ENCODE assay signal across 20 cellular contexts in the genomic region with DNA sequence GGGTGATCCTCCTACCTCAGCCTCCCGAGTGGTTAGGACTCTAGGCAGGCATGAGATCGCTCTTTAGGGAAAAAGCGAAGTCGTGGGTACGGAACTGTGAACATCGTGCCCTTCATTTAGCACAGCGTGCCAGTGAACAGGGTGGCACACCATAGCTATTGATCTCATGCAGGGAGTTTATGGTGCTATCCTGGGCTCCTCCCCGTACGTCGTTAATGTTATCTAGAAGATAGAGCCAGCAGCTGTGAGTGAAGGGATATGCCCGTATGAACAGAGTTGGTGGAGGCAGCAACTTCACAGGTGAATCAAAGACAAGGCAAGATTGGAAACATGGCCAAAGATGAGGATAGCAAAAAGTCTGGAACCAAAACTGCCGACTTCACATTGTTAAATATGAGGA. TPM values are rescaled to one million over a fixed set of nuclear protein-coding genes. Genes with fewer than 3 reads are reported as not detected.
DNase-seq lines count a peak whose midpoint lies in the region; ATAC-seq, FAIRE-seq and TF ChIP-seq lines count a peak whose summit lies in the region.
"Had no signal": no experiment of that assay in that cellular context is flagged by ENCODE, and none has a peak within 500 bp of the region (broad histone marks: within the 10 kb centered on the region; RNA-seq: fewer than 3 reads in every experiment).

No MANE protein-coding gene starts in this region.

- ATAC-seq in HepG2, result no peak
- no peak for ATAC-seq in right lobe of liver
- ATAC-seq in left colon, result peak; percentile 79
- ATAC-seq in activated naive CD8-positive, alpha-beta T cell treated with anti-CD3 and anti-CD28 coated beads, Interleukin-2, amount 50 U/mL, for 24 hours, result no peak
- ATAC-seq: GM12878, HCT116, K562 had no signal

- no peaks in the 10 kb centered on the region for H3K4me1 Mint-ChIP-seq in activated T-helper 1 cell treated with anti-CD3 and anti-CD28 coated beads, Interleukin-12 subunit alpha, Interleukin-12 subunit beta, Interleukin-2, Interleukin-4 antibody, amounts not matched to agents 30 ng/mL and 10 ng/mL and 1 ng/mL, durations not matched to agents 14 hours and 24 hours and 36 hours (ENCODE audit: low read depth)
- peaks cover 5% of the 10 kb centered on the region for H3K4me1 Mint-ChIP-seq in activated naive CD8-positive, alpha-beta T cell treated with anti-CD3 and anti-CD28 coated beads, Interleukin-2, amount 50 U/mL, for 24 hours

- no peak overlapping the region for H3K9ac ChIP-seq in HepG2 (ENCODE audit: insufficient read depth, low read depth, low read length)
- H3K9ac ChIP-seq: GM23248 had no signal

- H3K27ac ChIP-seq in HepG2 (ENCODE audit: extremely low read length, insufficient read depth, low read length) (no peak overlapping the region), right lobe of liver (no peak overlapping the region), sigmoid colon (no peak overlapping the region)
- H3K27ac ChIP-seq: C4-2B, GM23248 had no signal

- 98% methylated on average over 12 of the region's 12 CpGs for WGBS in HepG2 (ENCODE audit: low lambda C conversion rate)
- WGBS in right lobe of liver (ENCODE audit: insufficient coverage, low coverage, low lambda C conversion rate, missing lambda C conversion rate), result 86% methylated on average over 5 of the region's 12 CpGs
- 71 to 90% methylated on average over 12 of the region's 12 CpGs for WGBS in sigmoid colon, 2 donors

- H3K27me3 ChIP-seq in HepG2 (ENCODE audit: control insufficient read depth in 1 of 2, insufficient read depth in 2 of 2, low read length in 2 of 2) (no peaks in the 10 kb centered on the region), right lobe of liver (no peaks in the 10 kb centered on the region), sigmoid colon (no peaks in the 10 kb centered on the region)

- H3K4me3 ChIP-seq in HepG2 (replicated peaks in 1 of 3; ENCODE audit: insufficient read depth in 1 of 3, low read depth in 2 of 3, low read length in 3 of 3), result no peak overlapping the region
- H3K4me3 ChIP-seq in right lobe of liver, result no peak overlapping the region
- H3K4me3 ChIP-seq in sigmoid colon, result no peak overlapping the region
- H3K4me3 ChIP-seq: GM12878, GM23248, K562 had no signal

- no peak for FAIRE-seq in HepG2 (lab: Jason Lieb, UNC)
- FAIRE-seq: GM12878, GM18507, H54, K562 had no signal

- TF ChIP-seq CTCF in HepG2 (CRISPR knock-in tag; IDR thresholded peaks at IDR 0.05) (no peak), right lobe of liver (IDR thresholded peaks at IDR 0.05) (no peak), sigmoid colon (IDR thresholded peaks at IDR 0.05) (no peak)

- CTCF ChIA-PET in HepG2 (lab: Yijun Ruan, JAX; ENCODE audit: low intra/inter-chr PET ratio, low total read pairs), result no interaction called here

- H3K4me3 Mint-ChIP-seq in activated T-helper 1 cell treated with anti-CD3 and anti-CD28 coated beads, Interleukin-12 subunit alpha, Interleukin-12 subunit beta, Interleukin-2, Interleukin-4 antibody, amounts not matched to agents 30 ng/mL and 10 ng/mL and 1 ng/mL, durations not matched to agents 14 hours and 24 hours and 36 hours, result no peak overlapping the region
- H3K4me3 Mint-ChIP-seq in activated naive CD8-positive, alpha-beta T cell treated with anti-CD3 and anti-CD28 coated beads, Interleukin-2, amount 50 U/mL, for 24 hours, result no peak overlapping the region
- H3K4me3 Mint-ChIP-seq: CD4-positive, alpha-beta memory T cell had no signal

- TF ChIP-seq EP300 in HepG2 (IDR thresholded peaks at IDR 0.05; ENCODE audit: low read depth in 2 of 2, low read length in 2 of 2) (no peak), HepG2 (CRISPR knock-in tag; IDR thresholded peaks at IDR 0.05; ENCODE audit: borderline replicate concordance) (no peak), sigmoid colon (IDR thresholded peaks at IDR 0.05) (no peak)

- no peak overlapping the region for H3K4me2 ChIP-seq in HepG2 (ENCODE audit: low read depth, low read length)

- intact Hi-C loops in HepG2 (cut with micrococcal nuclease; ENCODE audit: unreplicated experiment), result no loop called here
- intact Hi-C loops in right lobe of liver (cut with DNase I), result no loop called here
- intact Hi-C loops in left colon (cut with DNase I, micrococcal nuclease), result no loop called here
- intact Hi-C loops in sigmoid colon (cut with DNase I), result no loop called here
- intact Hi-C loops in activated T-helper 1 cell treated with anti-CD3 and anti-CD28 coated beads, Interleukin-12 subunit alpha, Interleukin-12 subunit beta, Interleukin-2, Interleukin-4 antibody, amounts not matched to agents 30 ng/mL and 10 ng/mL and 1 ng/mL, durations not matched to agents 14 hours and 24 hours and 36 hours (cut with micrococcal nuclease), result no loop called here

- no peak for TF ChIP-seq RAD21 in HepG2 (CRISPR knock-in tag; IDR thresholded peaks at IDR 0.05)

- no peaks in the 10 kb centered on the region for H3K27me3 Mint-ChIP-seq in activated T-helper 1 cell treated with anti-CD3 and anti-CD28 coated beads, Interleukin-12 subunit alpha, Interleukin-12 subunit beta, Interleukin-2, Interleukin-4 antibody, amounts not matched to agents 30 ng/mL and 10 ng/mL and 1 ng/mL, durations not matched to agents 14 hours and 24 hours and 36 hours (ENCODE audit: insufficient read depth)
- H3K27me3 Mint-ChIP-seq in activated naive CD8-positive, alpha-beta T cell treated with anti-CD3 and anti-CD28 coated beads, Interleukin-2, amount 50 U/mL, for 24 hours, result no peaks in the 10 kb centered on the region
- H3K27me3 Mint-ChIP-seq: CD4-positive, alpha-beta memory T cell had no signal

- TF ChIP-seq POLR2A in HepG2 (IDR thresholded peaks at IDR 0.05; ENCODE audit: insufficient read depth in 1 of 2, low read depth in 2 of 2, low read length in 2 of 2) (no peak), right lobe of liver (IDR thresholded peaks at IDR 0.05) (no peak), sigmoid colon (IDR thresholded peaks at IDR 0.05) (no peak)

- no TSS peak for BruUV-seq in HepG2 (replicated peaks; lab: Mats Ljungman, UMichigan)

- H3K4me1 ChIP-seq in HepG2 (ENCODE audit: insufficient read depth, low read length) (peaks cover 8% of the 10 kb centered on the region), right lobe of liver (no peaks in the 10 kb centered on the region), sigmoid colon (peaks cover 0 to 5% (median 0%) of the 10 kb centered on the region in 4 donors)

- H3K36me3 ChIP-seq in HepG2 (replicated peaks in 1 of 2; ENCODE audit: control insufficient read depth in 1 of 2, insufficient read depth in 2 of 2, low read length in 2 of 2) (peaks cover 24 to 70% of the 10 kb centered on the region in 2 experiments), right lobe of liver (peaks cover 7 to 67% (median 28%) of the 10 kb centered on the region in 4 donors), sigmoid colon (peaks cover 35 to 92% (median 37%) of the 10 kb centered on the region in 4 donors)

- peaks cover 25% of the 10 kb centered on the region for H3K79me2 ChIP-seq in HepG2 (ENCODE audit: insufficient read depth, low read length)

- H3K36me3 Mint-ChIP-seq in activated T-helper 1 cell treated with anti-CD3 and anti-CD28 coated beads, Interleukin-12 subunit alpha, Interleukin-12 subunit beta, Interleukin-2, Interleukin-4 antibody, amounts not matched to agents 30 ng/mL and 10 ng/mL and 1 ng/mL, durations not matched to agents 14 hours and 24 hours and 36 hours (ENCODE audit: low read depth), result peaks cover 26% of the 10 kb centered on the region
- H3K36me3 Mint-ChIP-seq in activated naive CD8-positive, alpha-beta T cell treated with anti-CD3 and anti-CD28 coated beads, Interleukin-2, amount 50 U/mL, for 24 hours (ENCODE audit: low read depth), result peaks cover 28% of the 10 kb centered on the region

- in situ Hi-C loops in HepG2 (cut with HindIII; ENCODE audit: extremely low pct_ligation_motif_present, low pct_unique_long_range_greater_than_20kb), result no loop called here

- H3K9me3 ChIP-seq in HepG2 (ENCODE audit: low read length), result no peaks in the 10 kb centered on the region
- no peaks in the 10 kb centered on the region for H3K9me3 ChIP-seq in right lobe of liver
- H3K9me3 ChIP-seq in sigmoid colon, result no peaks in the 10 kb centered on the region

- DNase-seq in HepG2 (ENCODE audit: low spot score) (no peak), right lobe of liver (no peak), left colon (no peak), sigmoid colon (peak; percentile 36), NCI-H1694 treated with DMSO at 0.1 percent for 48 hours (lab: John Stamatoyannopoulos, UW) (no peak)
- DNase-seq in activated T-helper 1 cell treated with anti-CD3 and anti-CD28 coated beads, Interleukin-12 subunit alpha, Interleukin-12 subunit beta, Interleukin-2, Interleukin-4 antibody, amounts not matched to agents 30 ng/mL and 10 ng/mL and 1 ng/mL, durations not matched to agents 14 hours and 24 hours and 36 hours (ENCODE audit: low spot score), result no peak
- DNase-seq in activated naive CD8-positive, alpha-beta T cell treated with anti-CD3 and anti-CD28 coated beads, Interleukin-2, amount 50 U/mL, for 24 hours, result no peak
- DNase-seq: 8988T; AML-193; CD4-positive, alpha-beta memory T cell; DMS79; GM23248 had no signal

- no peak overlapping the region for H2AFZ ChIP-seq in HepG2 (ENCODE audit: low read length)
- H2AFZ ChIP-seq: GM23248 had no signal

- H3K9me3 Mint-ChIP-seq in activated T-helper 1 cell treated with anti-CD3 and anti-CD28 coated beads, Interleukin-12 subunit alpha, Interleukin-12 subunit beta, Interleukin-2, Interleukin-4 antibody, amounts not matched to agents 30 ng/mL and 10 ng/mL and 1 ng/mL, durations not matched to agents 14 hours and 24 hours and 36 hours, result no peaks in the 10 kb centered on the region
- H3K9me3 Mint-ChIP-seq in activated naive CD8-positive, alpha-beta T cell treated with anti-CD3 and anti-CD28 coated beads, Interleukin-2, amount 50 U/mL, for 24 hours, result no peaks in the 10 kb centered on the region
- H3K9me3 Mint-ChIP-seq: CD4-positive, alpha-beta memory T cell had no signal

- POLR2A ChIA-PET in HepG2 (lab: Yijun Ruan, JAX), result no interaction called here

- H3K27ac Mint-ChIP-seq in activated T-helper 1 cell treated with anti-CD3 and anti-CD28 coated beads, Interleukin-12 subunit alpha, Interleukin-12 subunit beta, Interleukin-2, Interleukin-4 antibody, amounts not matched to agents 30 ng/mL and 10 ng/mL and 1 ng/mL, durations not matched to agents 14 hours and 24 hours and 36 hours, result no peak overlapping the region
- H3K27ac Mint-ChIP-seq in activated naive CD8-positive, alpha-beta T cell treated with anti-CD3 and anti-CD28 coated beads, Interleukin-2, amount 50 U/mL, for 24 hours, result no peak overlapping the region
- H3K27ac Mint-ChIP-seq: CD4-positive, alpha-beta memory T cell had no signal

- H4K20me1 ChIP-seq in HepG2 (ENCODE audit: insufficient read depth, low read length), result peaks cover 13% of the 10 kb centered on the region; the same call in 1 of the 2 replicates

RNA-seq across cellular contexts. Expression of a gene that starts 11.2 kb away (rescaled TPM):
- total RNA-seq in HepG2 (2016; rRNA removed; fragmentation: Illumina TruSeq; extraction: Trizol), result 10.1 and 19.3 TPM in 2 replicates
- total RNA-seq in HepG2 (2016; cell fraction: cytosol; rRNA removed; fragmentation: Illumina TruSeq; extraction: Trizol; ENCODE audit: low read depth), result 3.7 and 4.0 TPM in 2 replicates
- total RNA-seq in HepG2 (2016; cell fraction: insoluble cytoplasmic fraction; rRNA removed; fragmentation: Illumina TruSeq; extraction: Trizol), result 7.6 and 20.5 TPM in 2 replicates
- 5.4 and 6.2 TPM in 2 replicates for total RNA-seq in HepG2 (2016; cell fraction: membrane; rRNA removed; fragmentation: Illumina TruSeq; extraction: Trizol)
- 39.7 and 42.7 TPM in 2 replicates for total RNA-seq in HepG2 (2016; cell fraction: nucleus; rRNA removed; fragmentation: Illumina TruSeq; extraction: Trizol)
- polyA plus RNA-seq in HepG2 (2011; rRNA removed), result 14.9 and 19.9 TPM in 2 replicates
- polyA plus RNA-seq in HepG2 (2011; cell fraction: cytosol; rRNA removed), result 8.3 and 12.0 TPM in 2 replicates
- 67.2 and 84.3 TPM in 2 replicates for polyA plus RNA-seq in HepG2 (2011; cell fraction: nucleus; rRNA removed)
- 25.5 and 26.0 TPM in 2 replicates for polyA plus RNA-seq in HepG2 (2012)
- 1.4 and 1.6 TPM in 2 replicates for polyA plus RNA-seq in HepG2 (2016; cell fraction: cytosol; fragmentation: Illumina TruSeq; extraction: Trizol; ENCODE audit: low read depth)
- 4.8 and 8.2 TPM in 2 replicates for polyA plus RNA-seq in HepG2 (2016; cell fraction: insoluble cytoplasmic fraction; fragmentation: Illumina TruSeq; extraction: Trizol; ENCODE audit: low read depth)
- 3.7 and 4.3 TPM in 2 replicates for polyA plus RNA-seq in HepG2 (2016; cell fraction: membrane; fragmentation: Illumina TruSeq; extraction: Trizol; ENCODE audit: low read depth)
- 103 and 104 TPM in 2 replicates for polyA plus RNA-seq in HepG2 (2016; cell fraction: nucleus; fragmentation: Illumina TruSeq; extraction: Trizol; ENCODE audit: insufficient read depth, low read depth)
- polyA minus RNA-seq in HepG2 (2011; rRNA and poly(A)+ RNA removed; ENCODE audit: low replicate concordance), result 10.8 and 21.4 TPM in 2 replicates
- 8.2 and 9.7 TPM in 2 replicates for polyA minus RNA-seq in HepG2 (2011; cell fraction: cytosol; rRNA and poly(A)+ RNA removed)
- polyA minus RNA-seq in HepG2 (2011; cell fraction: nucleus; rRNA and poly(A)+ RNA removed), result 37.9 and 38.6 TPM in 2 replicates
- total RNA-seq in right lobe of liver, result 10 to 100 TPM in 2 of 6 experiments, 1 to 10 TPM in 4; 4.2 to 12.7 (median 9.2) TPM
- total RNA-seq in left colon, result 10 to 100 TPM; 14.6 to 20.4 TPM
- total RNA-seq in sigmoid colon, result 10 to 100 TPM; 12.1 to 19.7 (median 16.1) TPM
- polyA plus RNA-seq in sigmoid colon, result 10 to 100 TPM in 1 of 3 donors, 1 to 10 TPM in 2; 3.0 to 17.6 (median 3.7) TPM
- total RNA-seq in activated T-helper 1 cell treated with anti-CD3 and anti-CD28 coated beads, Interleukin-12 subunit alpha, Interleukin-12 subunit beta, Interleukin-2, Interleukin-4 antibody, amounts not matched to agents 30 ng/mL and 10 ng/mL and 1 ng/mL, durations not matched to agents 14 hours and 24 hours and 36 hours, result 11.2 and 14.3 TPM in 2 replicates

RNA-seq across cellular contexts. Expression of a gene that starts 11.4 kb away (rescaled TPM):
- total RNA-seq in HepG2 (2016; rRNA removed; fragmentation: Illumina TruSeq; extraction: Trizol), result 5.0 and 8.2 TPM in 2 replicates
- 4.1 and 5.4 TPM in 2 replicates for total RNA-seq in HepG2 (2016; cell fraction: cytosol; rRNA removed; fragmentation: Illumina TruSeq; extraction: Trizol; ENCODE audit: low read depth)
- total RNA-seq in HepG2 (2016; cell fraction: insoluble cytoplasmic fraction; rRNA removed; fragmentation: Illumina TruSeq; extraction: Trizol), result 4.9 and 8.0 TPM in 2 replicates
- 5.9 and 7.6 TPM in 2 replicates for total RNA-seq in HepG2 (2016; cell fraction: membrane; rRNA removed; fragmentation: Illumina TruSeq; extraction: Trizol)
- total RNA-seq in HepG2 (2016; cell fraction: nucleus; rRNA removed; fragmentation: Illumina TruSeq; extraction: Trizol), result 10.1 and 14.4 TPM in 2 replicates
- polyA plus RNA-seq in HepG2 (2011; rRNA removed), result 3.8 and 6.8 TPM in 2 replicates
- polyA plus RNA-seq in HepG2 (2011; cell fraction: cytosol; rRNA removed), result 2.8 and 3.4 TPM in 2 replicates
- polyA plus RNA-seq in HepG2 (2011; cell fraction: nucleus; rRNA removed), result 11.8 and 13.3 TPM in 2 replicates
- 2.8 and 3.0 TPM in 2 replicates for polyA plus RNA-seq in HepG2 (2012)
- 0.58 and 0.61 TPM in 2 replicates for polyA plus RNA-seq in HepG2 (2016; cell fraction: cytosol; fragmentation: Illumina TruSeq; extraction: Trizol; ENCODE audit: low read depth)
- 3.6 and 4.9 TPM in 2 replicates for polyA plus RNA-seq in HepG2 (2016; cell fraction: insoluble cytoplasmic fraction; fragmentation: Illumina TruSeq; extraction: Trizol; ENCODE audit: low read depth)
- polyA plus RNA-seq in HepG2 (2016; cell fraction: membrane; fragmentation: Illumina TruSeq; extraction: Trizol; ENCODE audit: low read depth), result 0.73 and 0.76 TPM in 2 replicates
- polyA plus RNA-seq in HepG2 (2016; cell fraction: nucleus; fragmentation: Illumina TruSeq; extraction: Trizol; ENCODE audit: insufficient read depth, low read depth), result 8.2 and 9.0 TPM in 2 replicates
- 19.5 and 30.6 TPM in 2 replicates for polyA minus RNA-seq in HepG2 (2011; rRNA and poly(A)+ RNA removed; ENCODE audit: low replicate concordance)
- polyA minus RNA-seq in HepG2 (2011; cell fraction: cytosol; rRNA and poly(A)+ RNA removed), result 2.5 and 6.1 TPM in 2 replicates
- polyA minus RNA-seq in HepG2 (2011; cell fraction: nucleus; rRNA and poly(A)+ RNA removed), result 22.8 and 22.9 TPM in 2 replicates
- 10 to 100 TPM; 10.6 to 20.1 (median 15.6) TPM for total RNA-seq in right lobe of liver
- total RNA-seq in left colon, result 10 to 100 TPM; 44.8 to 48.2 TPM
- total RNA-seq in sigmoid colon, result 10 to 100 TPM; 16.8 to 38.3 (median 27.9) TPM
- polyA plus RNA-seq in sigmoid colon, result 10 to 100 TPM in 2 of 3 donors, 1 to 10 TPM in 1; 6.6 to 34.6 (median 13.6) TPM
- total RNA-seq in activated T-helper 1 cell treated with anti-CD3 and anti-CD28 coated beads, Interleukin-12 subunit alpha, Interleukin-12 subunit beta, Interleukin-2, Interleukin-4 antibody, amounts not matched to agents 30 ng/mL and 10 ng/mL and 1 ng/mL, durations not matched to agents 14 hours and 24 hours and 36 hours, result 18.1 and 21.4 TPM in 2 replicates

RNA-seq across cellular contexts. Expression of a gene that starts 30.4 kb away (rescaled TPM):
- total RNA-seq in HepG2 (2016; rRNA removed; fragmentation: Illumina TruSeq; extraction: Trizol) (not detected in 2 replicates), right lobe of liver (1 to 10 TPM in 2 of 6 experiments, under 1 TPM in 2, not detected in 2; 0.27 to 2.3 (median 1.3) TPM), left colon (not detected), sigmoid colon (not detected)
- not detected in 2 replicates for total RNA-seq in HepG2 (2016; cell fraction: cytosol; rRNA removed; fragmentation: Illumina TruSeq; extraction: Trizol; ENCODE audit: low read depth)
- total RNA-seq in HepG2 (2016; cell fraction: insoluble cytoplasmic fraction; rRNA removed; fragmentation: Illumina TruSeq; extraction: Trizol), result not detected in 2 replicates
- total RNA-seq in HepG2 (2016; cell fraction: membrane; rRNA removed; fragmentation: Illumina TruSeq; extraction: Trizol), result not detected in 2 replicates
- not detected in 2 replicates for total RNA-seq in HepG2 (2016; cell fraction: nucleus; rRNA removed; fragmentation: Illumina TruSeq; extraction: Trizol)
- polyA plus RNA-seq in HepG2 (2011; rRNA removed) (not detected in 2 replicates), sigmoid colon (1 to 10 TPM in 1 of 3 donors, under 1 TPM in 1, not detected in 1; 0.92 to 8.6 TPM)
- not detected in 2 replicates for polyA plus RNA-seq in HepG2 (2011; cell fraction: cytosol; rRNA removed)
- not detected in 2 replicates for polyA plus RNA-seq in HepG2 (2011; cell fraction: nucleus; rRNA removed)
- polyA plus RNA-seq in HepG2 (2012), result 0.92 and 1.8 TPM in 2 replicates
- not detected in 2 replicates for polyA plus RNA-seq in HepG2 (2016; cell fraction: cytosol; fragmentation: Illumina TruSeq; extraction: Trizol; ENCODE audit: low read depth)
- polyA plus RNA-seq in HepG2 (2016; cell fraction: insoluble cytoplasmic fraction; fragmentation: Illumina TruSeq; extraction: Trizol; ENCODE audit: low read depth), result not detected in 2 replicates
- not detected in 2 replicates for polyA plus RNA-seq in HepG2 (2016; cell fraction: membrane; fragmentation: Illumina TruSeq; extraction: Trizol; ENCODE audit: low read depth)
- polyA plus RNA-seq in HepG2 (2016; cell fraction: nucleus; fragmentation: Illumina TruSeq; extraction: Trizol; ENCODE audit: insufficient read depth, low read depth), result not detected in 2 replicates
- polyA minus RNA-seq in HepG2 (2011; rRNA and poly(A)+ RNA removed; ENCODE audit: low replicate concordance), result not detected in 2 replicates
- polyA minus RNA-seq in HepG2 (2011; cell fraction: cytosol; rRNA and poly(A)+ RNA removed), result not detected in 2 replicates
- polyA minus RNA-seq in HepG2 (2011; cell fraction: nucleus; rRNA and poly(A)+ RNA removed), result not detected in 2 replicates
- not detected in 2 replicates for total RNA-seq in activated T-helper 1 cell treated with anti-CD3 and anti-CD28 coated beads, Interleukin-12 subunit alpha, Interleukin-12 subunit beta, Interleukin-2, Interleukin-4 antibody, amounts not matched to agents 30 ng/mL and 10 ng/mL and 1 ng/mL, durations not matched to agents 14 hours and 24 hours and 36 hours
- total RNA-seq: CD4-positive, alpha-beta memory T cell; G401; GM12878; GM23248; HT-29; K562 had no signal
- polyA plus RNA-seq: CD4-positive, alpha-beta memory T cell; GM23248; K562 had no signal

RNA-seq across cellular contexts. Expression of a gene that starts 41.6 kb away (rescaled TPM):
- total RNA-seq in HepG2 (2016; rRNA removed; fragmentation: Illumina TruSeq; extraction: Trizol) (not detected in 2 replicates), right lobe of liver (under 1 TPM in 1 of 6 experiments, not detected in 5; 0.44 TPM), left colon (not detected), sigmoid colon (not detected)
- total RNA-seq in HepG2 (2016; cell fraction: cytosol; rRNA removed; fragmentation: Illumina TruSeq; extraction: Trizol; ENCODE audit: low read depth), result not detected in 2 replicates
- total RNA-seq in HepG2 (2016; cell fraction: insoluble cytoplasmic fraction; rRNA removed; fragmentation: Illumina TruSeq; extraction: Trizol), result 0.24 TPM in 1 of 2 replicates, not detected in the other
- not detected in 2 replicates for total RNA-seq in HepG2 (2016; cell fraction: membrane; rRNA removed; fragmentation: Illumina TruSeq; extraction: Trizol)
- not detected in 2 replicates for total RNA-seq in HepG2 (2016; cell fraction: nucleus; rRNA removed; fragmentation: Illumina TruSeq; extraction: Trizol)
- polyA plus RNA-seq in HepG2 (2011; rRNA removed) (1.9 and 3.7 TPM in 2 replicates), sigmoid colon (1 to 10 TPM in 2 of 3 donors, not detected in 1; 2.0 to 8.4 TPM)
- polyA plus RNA-seq in HepG2 (2011; cell fraction: cytosol; rRNA removed), result 2.1 TPM in 2 replicates
- polyA plus RNA-seq in HepG2 (2011; cell fraction: nucleus; rRNA removed), result 0.90 and 2.1 TPM in 2 replicates
- polyA plus RNA-seq in HepG2 (2012), result 0.77 and 4.3 TPM in 2 replicates
- not detected in 2 replicates for polyA plus RNA-seq in HepG2 (2016; cell fraction: cytosol; fragmentation: Illumina TruSeq; extraction: Trizol; ENCODE audit: low read depth)
- polyA plus RNA-seq in HepG2 (2016; cell fraction: insoluble cytoplasmic fraction; fragmentation: Illumina TruSeq; extraction: Trizol; ENCODE audit: low read depth), result not detected in 2 replicates
- not detected in 2 replicates for polyA plus RNA-seq in HepG2 (2016; cell fraction: membrane; fragmentation: Illumina TruSeq; extraction: Trizol; ENCODE audit: low read depth)
- 0.79 and 0.81 TPM in 2 replicates for polyA plus RNA-seq in HepG2 (2016; cell fraction: nucleus; fragmentation: Illumina TruSeq; extraction: Trizol; ENCODE audit: insufficient read depth, low read depth)
- polyA minus RNA-seq in HepG2 (2011; rRNA and poly(A)+ RNA removed; ENCODE audit: low replicate concordance), result 0.56 TPM in 1 of 2 replicates, not detected in the other
- 2.6 TPM in 1 of 2 replicates, not detected in the other for polyA minus RNA-seq in HepG2 (2011; cell fraction: cytosol; rRNA and poly(A)+ RNA removed)
- not detected in 2 replicates for polyA minus RNA-seq in HepG2 (2011; cell fraction: nucleus; rRNA and poly(A)+ RNA removed)
- not detected in 2 replicates for total RNA-seq in activated T-helper 1 cell treated with anti-CD3 and anti-CD28 coated beads, Interleukin-12 subunit alpha, Interleukin-12 subunit beta, Interleukin-2, Interleukin-4 antibody, amounts not matched to agents 30 ng/mL and 10 ng/mL and 1 ng/mL, durations not matched to agents 14 hours and 24 hours and 36 hours
- total RNA-seq: CD4-positive, alpha-beta memory T cell; G401; GM12878; GM23248; HT-29; K562 had no signal
- polyA plus RNA-seq: CD4-positive, alpha-beta memory T cell; GM12878; GM23248; K562 had no signal

RNA-seq across cellular contexts. Expression of a gene that starts 55.2 kb away (rescaled TPM):
- total RNA-seq in HepG2 (2016; rRNA removed; fragmentation: Illumina TruSeq; extraction: Trizol), result not detected in 2 replicates
- not detected in 2 replicates for total RNA-seq in HepG2 (2016; cell fraction: cytosol; rRNA removed; fragmentation: Illumina TruSeq; extraction: Trizol; ENCODE audit: low read depth)
- total RNA-seq in HepG2 (2016; cell fraction: insoluble cytoplasmic fraction; rRNA removed; fragmentation: Illumina TruSeq; extraction: Trizol), result not detected in 2 replicates
- total RNA-seq in HepG2 (2016; cell fraction: membrane; rRNA removed; fragmentation: Illumina TruSeq; extraction: Trizol), result not detected in 2 replicates
- not detected in 2 replicates for total RNA-seq in HepG2 (2016; cell fraction: nucleus; rRNA removed; fragmentation: Illumina TruSeq; extraction: Trizol)
- not detected in 2 replicates for polyA plus RNA-seq in HepG2 (2011; rRNA removed)
- polyA plus RNA-seq in HepG2 (2011; cell fraction: cytosol; rRNA removed), result not detected in 2 replicates
- 0.19 TPM in 1 of 2 replicates, not detected in the other for polyA plus RNA-seq in HepG2 (2011; cell fraction: nucleus; rRNA removed)
- 0.72 TPM in 1 of 2 replicates, not detected in the other for polyA plus RNA-seq in HepG2 (2012)
- not detected in 2 replicates for polyA plus RNA-seq in HepG2 (2016; cell fraction: cytosol; fragmentation: Illumina TruSeq; extraction: Trizol; ENCODE audit: low read depth)
- polyA plus RNA-seq in HepG2 (2016; cell fraction: insoluble cytoplasmic fraction; fragmentation: Illumina TruSeq; extraction: Trizol; ENCODE audit: low read depth), result not detected in 2 replicates
- polyA plus RNA-seq in HepG2 (2016; cell fraction: membrane; fragmentation: Illumina TruSeq; extraction: Trizol; ENCODE audit: low read depth), result not detected in 2 replicates
- not detected in 2 replicates for polyA plus RNA-seq in HepG2 (2016; cell fraction: nucleus; fragmentation: Illumina TruSeq; extraction: Trizol; ENCODE audit: insufficient read depth, low read depth)
- polyA minus RNA-seq in HepG2 (2011; rRNA and poly(A)+ RNA removed; ENCODE audit: low replicate concordance), result not detected in 2 replicates
- not detected in 2 replicates for polyA minus RNA-seq in HepG2 (2011; cell fraction: cytosol; rRNA and poly(A)+ RNA removed)
- polyA minus RNA-seq in HepG2 (2011; cell fraction: nucleus; rRNA and poly(A)+ RNA removed), result not detected in 2 replicates
- total RNA-seq in right lobe of liver, result not detected
- total RNA-seq in left colon, result not detected
- total RNA-seq in sigmoid colon, result 1 to 10 TPM in 2 of 4 donors, under 1 TPM in 1, not detected in 1; 0.66 to 1.8 (median 1.1) TPM
- polyA plus RNA-seq in sigmoid colon, result 1 to 10 TPM; 1.6 to 2.4 (median 2.2) TPM
- total RNA-seq in activated T-helper 1 cell treated with anti-CD3 and anti-CD28 coated beads, Interleukin-12 subunit alpha, Interleukin-12 subunit beta, Interleukin-2, Interleukin-4 antibody, amounts not matched to agents 30 ng/mL and 10 ng/mL and 1 ng/mL, durations not matched to agents 14 hours and 24 hours and 36 hours, result not detected in 2 replicates
- total RNA-seq: CD4-positive, alpha-beta memory T cell; G401; GM23248; HT-29 had no signal
- polyA plus RNA-seq: CD4-positive, alpha-beta memory T cell; GM12878 had no signal
